8 cellular contexts compared by ENCODE assay signal in genomic region chr15:83108266-83109219, GRCh38. TPM values are rescaled to one million over a fixed set of nuclear protein-coding genes. Genes with fewer than 3 reads are reported as not detected.
DNase-seq lines count a peak whose midpoint lies in the region; ATAC-seq and TF ChIP-seq lines count a peak whose summit lies in the region.

No MANE protein-coding gene starts in this region.

- peaks cover 11% of the 10 kb centered on the region; the same call in 1 of the 2 replicates for H3K27me3 ChIP-seq in DOHH2 (ENCODE audit: control insufficient read depth, low read length)
- peaks cover 9% of the 10 kb centered on the region for H3K27me3 ChIP-seq in left ventricle myocardium inferior (ENCODE audit: low read depth)
- no peaks in the 10 kb centered on the region for H3K27me3 ChIP-seq in gastrocnemius medialis

- H3K36me3 ChIP-seq in DOHH2 (ENCODE audit: control insufficient read depth, low read length) = no peaks in the 10 kb centered on the region
- H3K36me3 ChIP-seq in left ventricle myocardium inferior = no peaks in the 10 kb centered on the region
- H3K36me3 ChIP-seq in gastrocnemius medialis = no peaks in the 10 kb centered on the region

- peak; percentile 26 to 30 for ATAC-seq in gastrocnemius medialis

- DNase-seq in GM20000 (ENCODE audit: low spot score) (peak; percentile 68), HUDEP-2 (lab: John Stamatoyannopoulos, UW; ENCODE audit: unreplicated experiment in 76 of 76) (peak in 65 of 76 experiments; percentile 7 to 67 (median 39)), left ventricle myocardium inferior (peak; percentile 56), gastrocnemius medialis (peak; percentile 46 to 57), amniotic stem cell (lab: John Stamatoyannopoulos, UW) (no peak), NCI-H2171 treated with DMSO at 0.1 percent for 48 hours (lab: John Stamatoyannopoulos, UW) (no peak)
- peak; percentile 57 for DNase-seq in activated CD8-positive, alpha-beta memory T cell treated with anti-CD3 and anti-CD28 coated beads, Interleukin-2, amount 50 U/mL, for 48 hours

- H3K9me2 ChIP-seq in DOHH2 (replicated peaks; ENCODE audit: control insufficient read depth, low read length) = no peaks in the 10 kb centered on the region

- H3K79me2 ChIP-seq in DOHH2 (ENCODE audit: control insufficient read depth, low read length) = no peaks in the 10 kb centered on the region

- H3F3A ChIP-seq in DOHH2 (ENCODE audit: control insufficient read depth, insufficient read depth) = no peaks in the 10 kb centered on the region

- H3K27ac ChIP-seq in DOHH2 (ENCODE audit: low read depth, low read length) (no peak overlapping the region), left ventricle myocardium inferior (replicated peaks) (peak overlapping the region; percentile 74), gastrocnemius medialis (peak overlapping the region; percentile 80 to 91 (median 88))

- H3K4me3 ChIP-seq in DOHH2 (ENCODE audit: low read length) = peak overlapping the region; percentile 57
- H3K4me3 ChIP-seq in left ventricle myocardium inferior = peak overlapping the region; percentile 78
- peak overlapping the region; percentile 64 to 88 (median 76) for H3K4me3 ChIP-seq in gastrocnemius medialis

- peak overlapping the region; percentile 63 for H3K4me2 ChIP-seq in DOHH2 (ENCODE audit: low read length)

- TF ChIP-seq CTCF in DOHH2 (IDR thresholded peaks at IDR 0.05; ENCODE audit: low read depth, low read length, poor library complexity, severe bottlenecking) (no peak), GM20000 (IDR thresholded peaks at IDR 0.05; ENCODE audit: extremely low read depth, missing control alignments) (no peak), left ventricle myocardium inferior (IDR thresholded peaks at IDR 0.05; ENCODE audit: borderline replicate concordance) (no peak), gastrocnemius medialis (IDR thresholded peaks at IDR 0.05 in 4 of 5, conservative IDR thresholded peaks at IDR 0.05 in 1 of 5) (no peak)

- in situ Hi-C loops in gastrocnemius medialis (cut with MboI; ENCODE audit: low sequenced_read_pairs in 4 of 4) = loop anchor here in 3 of 4 donors (5.0 to 25.0 kb wide), 3 partner anchors 94 to 571 kb away; partner anchors contain the start of genes C15orf40 (in 2 of the 3) and RPS17 (in 1 of the 3)

- TF ChIP-seq POLR2A in gastrocnemius medialis (IDR thresholded peaks at IDR 0.05) = peak in 1 of 2 donors; percentile 33

- no peaks in the 10 kb centered on the region for H4K20me1 ChIP-seq in DOHH2 (ENCODE audit: control insufficient read depth, insufficient read depth, low read depth, low read length)

- H3K4me1 ChIP-seq in DOHH2 (ENCODE audit: control insufficient read depth, low read length) = peaks cover 14% of the 10 kb centered on the region
- H3K4me1 ChIP-seq in left ventricle myocardium inferior = peaks cover 57% of the 10 kb centered on the region
- H3K4me1 ChIP-seq in gastrocnemius medialis = peaks cover 34 to 35% of the 10 kb centered on the region in 2 donors

- intact Hi-C loops in left ventricle myocardium inferior (cut with micrococcal nuclease) (no loop called here), gastrocnemius medialis (cut with DNase I; ENCODE audit: low total_unique reads) (loop anchor here (5.0 to 10.0 kb wide), 3 partner anchors 61 to 344 kb away; no protein-coding TSS in a partner anchor)

- H3K9me3 ChIP-seq in DOHH2 (ENCODE audit: control insufficient read depth, insufficient read depth, low read length) (no peaks in the 10 kb centered on the region), left ventricle myocardium inferior (replicated peaks) (no peaks in the 10 kb centered on the region), gastrocnemius medialis (no peaks in the 10 kb centered on the region)

RNA-seq across cellular contexts. Expression of gene TM6SF1, which starts 1.1 kb away (rescaled TPM):
- total RNA-seq in left ventricle myocardium inferior (4.7 TPM), gastrocnemius medialis (10 to 100 TPM in 3 of 4 donors, 1 to 10 TPM in 1; 7.1 to 49.1 (median 13.7) TPM)

RNA-seq across cellular contexts. Expression of gene BTBD1, which starts 41.5 kb away (rescaled TPM):
- total RNA-seq in left ventricle myocardium inferior (169 TPM), gastrocnemius medialis (100 to 1,000 TPM; 229 to 408 (median 342) TPM)

Comparison
In these comparisons a context has a peak if more than half of its experiments do, and no peak if none do; other contexts are left out.
1. DNase-seq: peak in GM20000 (single experiment), HUDEP-2 (65 of 76), activated CD8-positive, alpha-beta memory T cell treated with anti-CD3 and anti-CD28 coated beads, Interleukin-2, amount 50 U/mL, for 48 hours (single experiment), left ventricle myocardium inferior (single experiment) and gastrocnemius medialis (2 of 2); none in amniotic stem cell (single experiment) and NCI-H2171 treated with DMSO at 0.1 percent for 48 hours (single experiment).
2. Peak in every context shown above with its lines, with median percentiles within 50 percentile points of each other: H3K4me3 ChIP-seq.